ENCODE assay signal across 1 cellular context in genomic region chr7:29619111-29619510, GRCh38.
TF ChIP-seq lines count a peak whose summit lies in the region.

No MANE protein-coding gene starts in this region.

TF ChIP-seq in K562, 482 proteins besides CTCF, POLR2A, EP300 and RAD21 (continued from another document):
- TF ChIP-seq FOSL1 (tag; conservative IDR thresholded peaks at IDR 0.05), result 0 out of 2 replicates have a peak, but pooled peaks have one; percentile 16
- TF ChIP-seq REST (CRISPR knock-in tag; IDR thresholded peaks at IDR 0.05; ENCODE audit: low read depth), result no peak
- TF ChIP-seq C11orf30 (IDR thresholded peaks at IDR 0.05; ENCODE audit: low read depth), result no peak
